In genomic region chr10:82288461-82288881, GRCh38 we compare ENCODE assay signal across 22 cellular contexts.
DNase-seq lines count a peak whose midpoint lies in the region; ATAC-seq and TF ChIP-seq lines count a peak whose summit lies in the region.
"Had no signal": no experiment of that assay in that cellular context is flagged by ENCODE, and none has a peak within 500 bp of the region (broad histone marks: within the 10 kb centered on the region; RNA-seq: fewer than 3 reads in every experiment).

No MANE protein-coding gene starts in this region.

- no peaks in the 10 kb centered on the region for H3F3A ChIP-seq in OCI-LY1 (ENCODE audit: insufficient read depth, low read length)

- peak; percentile 18 for DNase-seq in fibroblast of gingiva (ENCODE audit: low read depth)
- DNase-seq in stimulated activated CD4-positive, alpha-beta T cell treated with anti-CD3 and anti-CD28 coated beads, Interleukin-1b, Interleukin-23, amount 100 ng/mL, for 48 hours, result no peak
- DNase-seq: activated CD4-positive, alpha-beta T cell treated with anti-CD3 and anti-CD28 coated beads, Interleukin-2, amount 50 U/mL, for 1 hour; CD4-positive, alpha-beta T cell; colonic mucosa; DMS79; glutamatergic neuron; MV-4-11; NCI-H2029; NCI-H510A; spleen; testis had no signal

- H3K4me3 ChIP-seq in ACC112 (ENCODE audit: low read depth, low read length) (no peak overlapping the region), OCI-LY1 (ENCODE audit: low read depth, low read length, poor library complexity, severe bottlenecking) (no peak overlapping the region), mesodermal cell (ENCODE audit: extremely low read depth, insufficient read depth, low read length, poor library complexity, severe bottlenecking) (no peak overlapping the region)
- H3K4me3 ChIP-seq: colonic mucosa, GM23338, prostate gland, spleen, testis had no signal

- WGBS in mesodermal cell (ENCODE audit: insufficient coverage in 2 of 2), 2 experiments, result 92 to 94% methylated on average over 3 of the region's 6 CpGs

- no peak overlapping the region for H2AFZ ChIP-seq in ACC112 (ENCODE audit: low read length, unreplicated experiment)
- H2AFZ ChIP-seq in OCI-LY1 (ENCODE audit: low read length), result peak overlapping the region; percentile 18; the same call in 1 of the 2 replicates
- H2AFZ ChIP-seq: GM23338 had no signal

- ATAC-seq in HG02884 (IDR thresholded peaks at IDR 0.05; ENCODE audit: unreplicated experiment), result no peak
- ATAC-seq in HG02642 (IDR thresholded peaks at IDR 0.05; ENCODE audit: poor library complexity, unreplicated experiment), result no peak
- ATAC-seq in HG02885 (IDR thresholded peaks at IDR 0.05; ENCODE audit: poor library complexity, unreplicated experiment), result no peak
- ATAC-seq: GM23338; natural killer cell treated with Interleukin-12 subunit alpha and Interleukin-12 subunit beta and Interleukin-15 and Interleukin-18, amount 100 ng/mL, for 72 hours had no signal

- H3K9ac ChIP-seq in OCI-LY1 (ENCODE audit: low read length), result no peak overlapping the region

- no peak for TF ChIP-seq CTCF in OCI-LY1 (IDR thresholded peaks at IDR 0.05; ENCODE audit: low read length)

- no peaks in the 10 kb centered on the region for H4K20me1 ChIP-seq in OCI-LY1 (ENCODE audit: insufficient read depth, low read length)

- no peaks in the 10 kb centered on the region for H3K36me3 ChIP-seq in ACC112 (ENCODE audit: insufficient read depth, low read length)
- H3K36me3 ChIP-seq in OCI-LY1 (ENCODE audit: insufficient read depth, low read length), result no peaks in the 10 kb centered on the region
- no peaks in the 10 kb centered on the region for H3K36me3 ChIP-seq in mesodermal cell (ENCODE audit: control insufficient read depth, insufficient read depth, low read length)
- H3K36me3 ChIP-seq: colonic mucosa, prostate gland, spleen had no signal

- H3K27me3 ChIP-seq in ACC112 (ENCODE audit: insufficient read depth, low read length), result no peaks in the 10 kb centered on the region
- no peaks in the 10 kb centered on the region for H3K27me3 ChIP-seq in OCI-LY1 (ENCODE audit: insufficient read depth, low read length)
- H3K27me3 ChIP-seq: colonic mucosa, spleen, testis had no signal

- H3K9me2 ChIP-seq in OCI-LY1 (ENCODE audit: low read depth, low read length), result no peaks in the 10 kb centered on the region

- peak overlapping the region; percentile 34 for H3K27ac ChIP-seq in ACC112 (ENCODE audit: low read depth, low read length)
- no peak overlapping the region for H3K27ac ChIP-seq in OCI-LY1 (ENCODE audit: low read depth, low read length, poor library complexity, severe bottlenecking)
- peak overlapping the region; percentile 29 for H3K27ac ChIP-seq in mesodermal cell (ENCODE audit: low read depth, low read length, severe bottlenecking)
- H3K27ac ChIP-seq: colonic mucosa, HL-60, prostate gland, spleen, testis had no signal

- peaks cover 3% of the 10 kb centered on the region for H3K4me1 ChIP-seq in ACC112 (ENCODE audit: control insufficient read depth, insufficient read depth, low read length, unreplicated experiment)
- H3K4me1 ChIP-seq in OCI-LY1 (ENCODE audit: insufficient read depth, low read length, severe bottlenecking), result peaks cover 24% of the 10 kb centered on the region
- peaks cover 3% of the 10 kb centered on the region for H3K4me1 ChIP-seq in mesodermal cell (ENCODE audit: control insufficient read depth, insufficient read depth, low read length, poor library complexity, severe bottlenecking)
- H3K4me1 ChIP-seq: colonic mucosa, prostate gland, spleen, testis had no signal

- no peak overlapping the region for H3K4me2 ChIP-seq in OCI-LY1 (ENCODE audit: low read length)
- H3K4me2 ChIP-seq: GM23338 had no signal

- no peaks in the 10 kb centered on the region for H3K79me2 ChIP-seq in ACC112 (ENCODE audit: control insufficient read depth, insufficient read depth, low read length, unreplicated experiment)
- H3K79me2 ChIP-seq in OCI-LY1 (ENCODE audit: insufficient read depth, low read length), result no peaks in the 10 kb centered on the region

- H3K9me3 ChIP-seq in OCI-LY1 (ENCODE audit: low read length), result no peaks in the 10 kb centered on the region
- H3K9me3 ChIP-seq in mesodermal cell (ENCODE audit: control insufficient read depth, low read length), result no peaks in the 10 kb centered on the region
- H3K9me3 ChIP-seq: colonic mucosa, prostate gland, spleen, testis had no signal
